9 cellular contexts compared by ENCODE assay signal in the genomic region with DNA sequence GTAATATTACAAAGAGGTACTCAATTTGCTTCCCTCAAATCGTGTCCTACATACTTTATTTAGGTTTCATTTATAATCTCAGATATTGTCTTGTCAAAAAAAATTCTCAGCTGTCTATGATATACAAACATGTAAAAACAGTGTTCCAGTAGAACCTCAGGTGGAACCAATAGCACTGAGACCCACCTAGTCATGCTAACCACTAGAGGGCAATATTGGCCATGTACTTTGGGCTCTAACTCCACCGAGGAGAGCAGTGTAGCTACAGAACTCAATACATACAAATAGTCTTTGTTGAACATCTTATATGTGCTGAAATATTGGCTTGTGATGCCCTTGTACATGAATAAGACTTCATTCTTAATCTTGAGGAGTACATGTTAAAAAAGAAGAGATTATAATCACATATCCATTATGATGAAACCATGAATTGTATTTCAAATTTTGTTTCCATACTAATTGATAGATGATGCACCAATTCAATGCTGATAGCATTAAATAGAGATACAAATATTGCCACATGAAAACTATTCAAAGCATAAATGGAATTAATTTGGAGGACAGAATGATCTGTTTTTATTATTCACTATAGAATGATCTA.
DNase-seq lines count a peak whose midpoint lies in the region; ATAC-seq and TF ChIP-seq lines count a peak whose summit lies in the region.
"Had no signal": no experiment of that assay in that cellular context is flagged by ENCODE, and none has a peak within 500 bp of the region (broad histone marks: within the 10 kb centered on the region; RNA-seq: fewer than 3 reads in every experiment).

No MANE protein-coding gene starts in this region.

- intact Hi-C loops in colonic mucosa (cut with DNase I) = loop anchor here (5.0 kb wide), 1 partner anchor 399 kb away; no protein-coding TSS in a partner anchor

- H3K4me3 ChIP-seq in colonic mucosa = no peak overlapping the region
- H3K4me3 ChIP-seq: skin epidermis had no signal

- H3K4me1 ChIP-seq in colonic mucosa = no peaks in the 10 kb centered on the region

- H3K27ac ChIP-seq in colonic mucosa = no peak overlapping the region
- H3K27ac ChIP-seq: skin epidermis had no signal

- ATAC-seq in GM19351 (IDR thresholded peaks at IDR 0.05; ENCODE audit: unreplicated experiment) (peak; percentile 82), HG03565 (IDR thresholded peaks at IDR 0.05; ENCODE audit: unreplicated experiment) (peak; percentile 91), HG02840 (IDR thresholded peaks at IDR 0.05; ENCODE audit: low FRiP score, unreplicated experiment) (no peak)

- peak; percentile 42 for TF ChIP-seq CTCF in colonic mucosa (IDR thresholded peaks at IDR 0.05)

- H3K9ac ChIP-seq in colonic mucosa (ENCODE audit: low read depth in 2 of 2, low read length in 2 of 2) = no peak overlapping the region

- H3K27me3 ChIP-seq in colonic mucosa = no peaks in the 10 kb centered on the region

- no peaks in the 10 kb centered on the region for H3K9me3 ChIP-seq in colonic mucosa

- H3K36me3 ChIP-seq in colonic mucosa = no peaks in the 10 kb centered on the region

- DNase-seq in D341Med (ENCODE audit: low spot score) (peak; percentile 61), NCI-H82 treated with DMSO at 0.1 percent for 48 hours (lab: John Stamatoyannopoulos, UW; ENCODE audit: unreplicated experiment) (peak; percentile 24), colonic mucosa (peak; percentile 21), medulla oblongata (ENCODE audit: extremely low spot score) (peak; percentile 44), putamen (ENCODE audit: low spot score) (no peak)
